ENCODE assay signal across 11 cellular contexts in genomic region chr11:345179-345578, GRCh38. TPM values are rescaled to one million over a fixed set of nuclear protein-coding genes. Genes with fewer than 3 reads are reported as not detected.
"Had no signal": no experiment of that assay in that cellular context is flagged by ENCODE, and none has a peak within 500 bp of the region (broad histone marks: within the 10 kb centered on the region; RNA-seq: fewer than 3 reads in every experiment).

No MANE protein-coding gene starts in this region.

- H3K27ac ChIP-seq: GM23248, HL-60 had no signal

- DNase-seq: GM23248, GOT3, H9, HCEC 1CT, HFFc6, KG1 had no signal

- FAIRE-seq: H54, HepG2 had no signal

- H2AFZ ChIP-seq: GM23248 had no signal

- H3K4me3 ChIP-seq: GM23248 had no signal

- H3K9ac ChIP-seq: GM23248 had no signal

RNA-seq across cellular contexts. Expression of gene B4GALNT4, which starts 24.1 kb away (rescaled TPM):
- polyA plus RNA-seq: IgD-negative memory B cell had no signal

RNA-seq across cellular contexts. Expression of gene IFITM5, which starts 45.9 kb away (rescaled TPM):
- total RNA-seq: GM23248, H9, HepG2, HFFc6, HT1080 had no signal
- polyA plus RNA-seq: GM23248, HepG2, IgD-negative memory B cell had no signal
